In genomic region chr11:14406116-14406515, GRCh38 we compare ENCODE assay signal across 7 cellular contexts. TPM values are rescaled to one million over a fixed set of nuclear protein-coding genes. Genes with fewer than 3 reads are reported as not detected.
DNase-seq lines count a peak whose midpoint lies in the region; TF ChIP-seq lines count a peak whose summit lies in the region.
"Not testable (repeated sequence)": the region's sequence is repeated elsewhere in the genome, so short reads cannot be mapped to it uniquely, and the experiment has no call there.

No MANE protein-coding gene starts in this region.

- not testable (repeated sequence) for H3K79me2 ChIP-seq in SK-N-SH (ENCODE audit: insufficient read depth)

- H4K20me1 ChIP-seq in SK-N-SH (ENCODE audit: insufficient read depth): not testable (repeated sequence)

- not testable (repeated sequence) for TF ChIP-seq RAD21 in SK-N-SH (IDR thresholded peaks at IDR 0.05; ENCODE audit: low read length)

- not testable (repeated sequence) for H2BK5ac ChIP-seq in mesenchymal stem cell (ENCODE audit: low read depth, low read length, poor library complexity, severe bottlenecking)

- not testable (repeated sequence) for H3K4ac ChIP-seq in mesenchymal stem cell (ENCODE audit: low read depth in 1 of 2, low read length in 2 of 2)

- not testable (repeated sequence) for H3K36me3 ChIP-seq in SK-N-SH (replicated peaks in 1 of 2; ENCODE audit: control insufficient read depth in 1 of 2, insufficient read depth in 2 of 2, low read length in 1 of 2); mesenchymal stem cell (ENCODE audit: control insufficient read depth in 1 of 2, insufficient read depth in 2 of 2, low read depth in 1 of 2, low read length in 2 of 2)

- in situ Hi-C loops in astrocyte of the spinal cord (cut with HindIII; ENCODE audit: low sequenced_read_pairs): not testable (repeated sequence)

- H3K4me3 ChIP-seq in SK-N-SH (ENCODE audit: low read depth in 2 of 2, low read length in 1 of 2); astrocyte of the spinal cord (ENCODE audit: low read depth, low read length); epithelial cell of esophagus (ENCODE audit: low read length); fibroblast of pulmonary artery (replicated peaks; ENCODE audit: low read depth, low read length); mesenchymal stem cell (ENCODE audit: insufficient read depth in 1 of 2, low read depth in 1 of 2, low read length in 2 of 2): not testable (repeated sequence)

- H3K9me2 ChIP-seq in SK-N-SH: not testable (repeated sequence)

- not testable (repeated sequence) for H3K23ac ChIP-seq in mesenchymal stem cell (ENCODE audit: low read length in 2 of 2)

- not testable (repeated sequence) for H3K18ac ChIP-seq in mesenchymal stem cell (ENCODE audit: low read depth in 1 of 2, low read length in 2 of 2)

- H3K27me3 ChIP-seq in SK-N-SH (ENCODE audit: insufficient read depth); mesenchymal stem cell (ENCODE audit: control insufficient read depth in 1 of 2, insufficient read depth in 1 of 2, low read length in 2 of 2): not testable (repeated sequence)

- H3K27ac ChIP-seq in SK-N-SH (ENCODE audit: low read depth in 2 of 2, low read length in 1 of 2); mesenchymal stem cell (ENCODE audit: low read length, poor library complexity, severe bottlenecking): not testable (repeated sequence)

- WGBS in SK-N-SH (ENCODE audit: low lambda C conversion rate): 87% methylated on average over 2 of the region's 2 CpGs
- WGBS in mesenchymal stem cell: no CpG with 5 or more reads among the region's 2 CpGs

- not testable (repeated sequence) for H4K8ac ChIP-seq in mesenchymal stem cell (ENCODE audit: low read length)

- H3K4me2 ChIP-seq in SK-N-SH; mesenchymal stem cell (ENCODE audit: low read length, poor library complexity, severe bottlenecking): not testable (repeated sequence)

- not testable (repeated sequence) for H4K91ac ChIP-seq in mesenchymal stem cell (ENCODE audit: low read length)

- POLR2A ChIA-PET in SK-N-SH (lab: Yijun Ruan, JAX): not testable (repeated sequence)

- peak; percentile 84 for DNase-seq in ELR (ENCODE audit: low read depth)
- DNase-seq in M059J (ENCODE audit: low read depth): peak; percentile 78
- DNase-seq in SK-N-SH: not testable (repeated sequence)
- peak; percentile 41 for DNase-seq in astrocyte of the spinal cord (ENCODE audit: low read depth, low spot score)
- DNase-seq in epithelial cell of esophagus (ENCODE audit: low read depth): peak; percentile 85
- peak; percentile 40 for DNase-seq in fibroblast of pulmonary artery (ENCODE audit: low read depth)
- DNase-seq in mesenchymal stem cell: peak; percentile 60

- H3K79me1 ChIP-seq in mesenchymal stem cell (replicated peaks; ENCODE audit: low read length, poor library complexity, severe bottlenecking): not testable (repeated sequence)

- H2AFZ ChIP-seq in SK-N-SH (ENCODE audit: low read depth); mesenchymal stem cell (ENCODE audit: low read depth, low read length): not testable (repeated sequence)

- CTCF ChIA-PET in SK-N-SH (lab: Yijun Ruan, JAX): interaction anchor here (0.6 to 1.6 kb wide), 2 partner anchors 99 to 634 kb away, joined by 3 read pairs; no protein-coding TSS in a partner anchor

- not testable (repeated sequence) for H3K9me3 ChIP-seq in SK-N-SH; mesenchymal stem cell (ENCODE audit: control insufficient read depth, low read length)

- not testable (repeated sequence) for H2BK15ac ChIP-seq in mesenchymal stem cell (ENCODE audit: low read depth, poor library complexity, severe bottlenecking)

- TF ChIP-seq EP300 in SK-N-SH (IDR thresholded peaks at IDR 0.05; ENCODE audit: borderline replicate concordance in 1 of 2, low read depth in 1 of 2, low read length in 1 of 2): not testable (repeated sequence)

- H2AK5ac ChIP-seq in mesenchymal stem cell (ENCODE audit: low read length, severe bottlenecking): not testable (repeated sequence)

- not testable (repeated sequence) for H3K4me1 ChIP-seq in SK-N-SH (ENCODE audit: control insufficient read depth in 1 of 2, insufficient read depth in 2 of 2, low read depth in 1 of 2, low read length in 1 of 2); mesenchymal stem cell (ENCODE audit: control insufficient read depth, insufficient read depth, low read depth, low read length)

- not testable (repeated sequence) for H2BK12ac ChIP-seq in mesenchymal stem cell (ENCODE audit: low read length in 2 of 2)

- not testable (repeated sequence) for H3K14ac ChIP-seq in mesenchymal stem cell (ENCODE audit: low read length in 2 of 2)

- TF ChIP-seq CTCF in SK-N-SH (IDR thresholded peaks at IDR 0.05); astrocyte of the spinal cord (IDR thresholded peaks at IDR 0.05; ENCODE audit: low read depth, low read length); epithelial cell of esophagus (IDR thresholded peaks at IDR 0.05; ENCODE audit: insufficient read depth, low read depth, low read length, missing control alignments); fibroblast of pulmonary artery (IDR thresholded peaks at IDR 0.05; ENCODE audit: low read length, missing control alignments): not testable (repeated sequence)

- not testable (repeated sequence) for H3K9ac ChIP-seq in SK-N-SH; mesenchymal stem cell (ENCODE audit: low read length)

- H3F3A ChIP-seq in SK-N-SH (replicated peaks; ENCODE audit: insufficient read depth): not testable (repeated sequence)

- not testable (repeated sequence) for H2BK120ac ChIP-seq in mesenchymal stem cell (ENCODE audit: low read depth, low read length)

TF ChIP-seq in SK-N-SH, 30 proteins besides CTCF, POLR2A, EP300 and RAD21:
- TF ChIP-seq FOSL2 (IDR thresholded peaks at IDR 0.05; ENCODE audit: borderline replicate concordance, low read depth): peak; percentile 15; the same call in 1 of the 2 replicates

RNA-seq across cellular contexts. Expression of gene RRAS2, which starts 47.1 kb away (rescaled TPM):
- total RNA-seq in M059J (2014; rRNA removed; shearing (Covaris generic)): 127 and 143 TPM in 2 replicates
- polyA plus RNA-seq in SK-N-SH (2012; rRNA removed): 53.3 and 55.3 TPM in 2 replicates
- 73.7 and 93.3 TPM in 2 replicates for polyA plus RNA-seq in SK-N-SH (2012; cell fraction: cytosol; rRNA removed)
- polyA plus RNA-seq in SK-N-SH (2012; cell fraction: nucleus; rRNA removed): 19.4 and 31.6 TPM in 2 replicates
- polyA plus RNA-seq in mesenchymal stem cell (2013, experiment 1 of 2): 60.2 TPM
- 61.9 TPM for polyA plus RNA-seq in mesenchymal stem cell (2013, experiment 2 of 2)
